ENCODE assay signal across 13 cellular contexts in the genomic region with DNA sequence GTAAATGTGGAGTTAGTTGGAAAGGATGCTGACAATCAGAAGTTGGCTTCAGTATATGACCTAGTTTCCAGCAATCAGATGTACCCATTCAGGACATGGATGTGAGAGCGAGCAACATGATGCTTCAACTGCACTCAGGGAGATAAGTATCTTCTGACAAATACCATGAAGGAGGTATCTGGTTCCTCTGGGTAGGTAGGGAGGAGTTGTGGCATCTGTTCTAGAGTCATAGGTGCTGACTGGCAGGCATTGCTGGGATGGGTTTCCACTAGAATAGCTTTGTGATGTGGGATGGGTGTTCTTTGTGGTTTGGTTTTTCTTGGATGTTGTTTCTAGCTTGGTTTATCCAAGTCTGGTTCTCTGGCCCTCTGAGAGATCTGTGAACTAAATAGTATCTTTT. TPM values are rescaled to one million over a fixed set of nuclear protein-coding genes. Genes with fewer than 3 reads are reported as not detected.
A peak's percentile ranks its signal among the peaks of the same experiment; 100 is the strongest.
DNase-seq lines count a peak whose midpoint lies in the region; ATAC-seq and TF ChIP-seq lines count a peak whose summit lies in the region.
"Had no signal": no experiment of that assay in that cellular context is flagged by ENCODE, and none has a peak within 500 bp of the region (broad histone marks: within the 10 kb centered on the region; RNA-seq: fewer than 3 reads in every experiment).

No MANE protein-coding gene starts in this region.

- ATAC-seq in HG02840 (IDR thresholded peaks at IDR 0.05; ENCODE audit: low FRiP score, unreplicated experiment) = no peak
- ATAC-seq in HG03354 (IDR thresholded peaks at IDR 0.05; ENCODE audit: poor library complexity, severe bottlenecking, unreplicated experiment) = no peak
- no peak for ATAC-seq in GM19467 (IDR thresholded peaks at IDR 0.05; ENCODE audit: unreplicated experiment)

- H3K27ac Mint-ChIP-seq in activated naive CD4-positive, alpha-beta T cell treated with anti-CD3 and anti-CD28 coated beads, Interleukin-2, amount 50 U/mL, for 24 hours = peak overlapping the region; percentile 5
- H3K27ac Mint-ChIP-seq in immature natural killer cell (peak overlapping the region in 5 of 6 donors; percentile 34 to 82 (median 66)), type B pancreatic cell (peak overlapping the region; percentile 34)

- peaks cover 5% of the 10 kb centered on the region for H3K36me3 Mint-ChIP-seq in activated naive CD4-positive, alpha-beta T cell treated with anti-CD3 and anti-CD28 coated beads, Interleukin-2, amount 50 U/mL, for 24 hours
- no peaks in the 10 kb centered on the region for H3K36me3 Mint-ChIP-seq in immature natural killer cell
- H3K36me3 Mint-ChIP-seq in type B pancreatic cell = peaks cover 30% of the 10 kb centered on the region

- H3K9me3 Mint-ChIP-seq in activated naive CD4-positive, alpha-beta T cell treated with anti-CD3 and anti-CD28 coated beads, Interleukin-2, amount 50 U/mL, for 24 hours = no peaks in the 10 kb centered on the region
- H3K9me3 Mint-ChIP-seq in immature natural killer cell (no peaks in the 10 kb centered on the region), type B pancreatic cell (peaks cover 8% of the 10 kb centered on the region)

- no peak for TF ChIP-seq CTCF in type B pancreatic cell (conservative IDR thresholded peaks at IDR 0.05)

- no peak overlapping the region for H3K4me3 Mint-ChIP-seq in activated naive CD4-positive, alpha-beta T cell treated with anti-CD3 and anti-CD28 coated beads, Interleukin-2, amount 50 U/mL, for 24 hours
- H3K4me3 Mint-ChIP-seq in immature natural killer cell (peak overlapping the region in 2 of 5 donors; percentile 5 to 11), type B pancreatic cell (peak overlapping the region; percentile 5)

- H3K27me3 Mint-ChIP-seq in activated naive CD4-positive, alpha-beta T cell treated with anti-CD3 and anti-CD28 coated beads, Interleukin-2, amount 50 U/mL, for 24 hours = no peaks in the 10 kb centered on the region
- H3K27me3 Mint-ChIP-seq in immature natural killer cell (ENCODE audit: low read depth in 3 of 3) = peaks cover 12 to 18% (median 12%) of the 10 kb centered on the region in 3 donors
- no peaks in the 10 kb centered on the region for H3K27me3 Mint-ChIP-seq in type B pancreatic cell

- no peak for DNase-seq in activated naive CD4-positive, alpha-beta T cell treated with Interleukin-2 at 50 U/mL for 16 hours
- DNase-seq in activated CD4-positive, alpha-beta T cell treated with anti-CD3 and anti-CD28 coated beads, Interleukin-2, amount 50 U/mL, for 48 hours = peak; percentile 6 to 30
- DNase-seq in immature natural killer cell (no peak), type B pancreatic cell (ENCODE audit: extremely low spot score, unreplicated experiment) (no peak)
- DNase-seq: GOT3, hippocampal formation, midbrain, NCI-H345, SHP77 had no signal

- H3K4me1 Mint-ChIP-seq in activated naive CD4-positive, alpha-beta T cell treated with anti-CD3 and anti-CD28 coated beads, Interleukin-2, amount 50 U/mL, for 24 hours = peaks cover 48% of the 10 kb centered on the region
- H3K4me1 Mint-ChIP-seq in immature natural killer cell = peaks cover 33 to 36% of the 10 kb centered on the region in 2 donors
- H3K4me1 Mint-ChIP-seq in type B pancreatic cell (ENCODE audit: unreplicated experiment) = peaks cover 19% of the 10 kb centered on the region

RNA-seq across cellular contexts. Expression of a gene that starts 3.9 kb away (rescaled TPM):
- 10 to 100 TPM in 1 of 3 donors, 1 to 10 TPM in 1, under 1 TPM in 1; 0.75 to 18.3 (median 9.0) TPM for polyA plus RNA-seq in immature natural killer cell
- 28.5 and 34.4 TPM in 2 replicates for total RNA-seq in type B pancreatic cell (ENCODE audit: low replicate concordance)

Comparison
In these comparisons a context has a peak if more than half of its experiments do, and no peak if none do; other contexts are left out.
1. H3K27ac Mint-ChIP-seq: peak in every context shown above with its lines; median percentile 66 in immature natural killer cell; 34 in type B pancreatic cell; 5 in activated naive CD4-positive, alpha-beta T cell treated with anti-CD3 and anti-CD28 coated beads, Interleukin-2, amount 50 U/mL, for 24 hours.
2. DNase-seq: peak in activated CD4-positive, alpha-beta T cell treated with anti-CD3 and anti-CD28 coated beads, Interleukin-2, amount 50 U/mL, for 48 hours (2 of 2); none in activated naive CD4-positive, alpha-beta T cell treated with Interleukin-2 at 50 U/mL for 16 hours (single experiment), immature natural killer cell (0 of 3) and type B pancreatic cell (single experiment).